20 cellular contexts compared by ENCODE assay signal in the genomic region with DNA sequence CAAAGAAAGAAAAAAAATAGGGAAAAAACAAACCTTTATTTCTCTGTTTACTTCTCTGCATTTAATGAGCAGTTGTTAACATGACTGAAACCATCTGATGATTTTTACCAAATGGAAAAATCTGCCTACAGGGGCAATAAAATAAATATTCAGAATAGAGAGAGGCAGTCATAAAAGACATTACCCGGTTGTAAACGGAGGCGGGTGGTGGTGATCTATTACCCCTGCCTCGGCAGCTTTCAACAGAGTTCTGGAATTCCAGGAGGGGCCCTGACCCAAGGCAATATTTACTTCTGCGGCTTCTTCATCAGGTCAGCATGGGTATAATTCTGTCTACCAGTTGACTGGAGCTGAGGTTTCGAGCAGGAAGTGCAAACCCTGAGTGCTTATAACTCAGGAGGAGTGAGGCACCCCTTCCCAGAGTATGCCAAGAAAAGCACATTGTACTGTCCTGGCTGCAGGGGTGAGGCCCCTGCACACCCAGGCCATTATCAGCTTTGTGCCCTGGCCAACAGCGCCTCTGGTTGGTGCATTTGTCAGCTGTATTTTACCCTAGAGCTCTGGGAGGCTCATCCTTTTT. TPM values are rescaled to one million over a fixed set of nuclear protein-coding genes. Genes with fewer than 3 reads are reported as not detected.
DNase-seq lines count a peak whose midpoint lies in the region; ATAC-seq and TF ChIP-seq lines count a peak whose summit lies in the region.
"Had no signal": no experiment of that assay in that cellular context is flagged by ENCODE, and none has a peak within 500 bp of the region (broad histone marks: within the 10 kb centered on the region; RNA-seq: fewer than 3 reads in every experiment).

No MANE protein-coding gene starts in this region.

- 0 out of 2 replicates have a peak overlapping the region, but pooled peaks have one; percentile 47 for H2AFZ ChIP-seq in GM23338

- H4K20me1 ChIP-seq in GM23338 (replicated peaks; ENCODE audit: insufficient read depth) = no peaks in the 10 kb centered on the region

- H3K9me2 ChIP-seq in GM23338 (ENCODE audit: insufficient read depth) = no peaks in the 10 kb centered on the region

- H3K4me3 Mint-ChIP-seq in GM23338 = no peak overlapping the region
- H3K4me3 Mint-ChIP-seq: natural killer cell treated with Interleukin-12 subunit alpha and Interleukin-12 subunit beta and Interleukin-15 and Interleukin-18, amount 100 ng/mL, for 72 hours had no signal

- H3K4me2 ChIP-seq in GM23338 = no peak overlapping the region

- H3K9me3 Mint-ChIP-seq in GM23338 = no peaks in the 10 kb centered on the region; the same call in 2 of the 3 replicates
- H3K9me3 Mint-ChIP-seq: natural killer cell treated with Interleukin-12 subunit alpha and Interleukin-12 subunit beta and Interleukin-15 and Interleukin-18, amount 100 ng/mL, for 72 hours had no signal

- H3K27ac Mint-ChIP-seq in GM23338 = no peak overlapping the region
- H3K27ac Mint-ChIP-seq: natural killer cell treated with Interleukin-12 subunit alpha and Interleukin-12 subunit beta and Interleukin-15 and Interleukin-18, amount 100 ng/mL, for 72 hours had no signal

- peaks cover 18% of the 10 kb centered on the region for H3K4me1 Mint-ChIP-seq in GM23338

- H3K36me3 ChIP-seq in GM23338 (ENCODE audit: insufficient read depth) = no peaks in the 10 kb centered on the region; the same call in 1 of the 2 replicates
- no peaks in the 10 kb centered on the region for H3K36me3 ChIP-seq in A673 (ENCODE audit: insufficient read depth, low read length, poor library complexity, severe bottlenecking)
- H3K36me3 ChIP-seq: left lung had no signal

- peaks cover 13% of the 10 kb centered on the region for H3K27me3 Mint-ChIP-seq in GM23338 (ENCODE audit: insufficient read depth, low read depth, poor library complexity)

- no peak for ATAC-seq in GM23338
- ATAC-seq: left lung; natural killer cell treated with Interleukin-12 subunit alpha and Interleukin-12 subunit beta and Interleukin-15 and Interleukin-18, amount 100 ng/mL, for 72 hours had no signal

- H3K4me1 ChIP-seq in GM23338 (ENCODE audit: insufficient read depth) (peaks cover 8% of the 10 kb centered on the region), A673 (ENCODE audit: insufficient read depth, low read length, poor library complexity, severe bottlenecking) (no peaks in the 10 kb centered on the region)
- H3K4me1 ChIP-seq: left lung had no signal

- H3K9me3 ChIP-seq in A673 (ENCODE audit: low read depth, low read length, poor library complexity, severe bottlenecking) = no peaks in the 10 kb centered on the region
- H3K9me3 ChIP-seq: left lung had no signal

- POLR2A ChIA-PET in A673 (lab: Charles Lee; ENCODE audit: low non-redundant PET) = no interaction called here

- CTCF ChIA-PET in A673 (lab: Charles Lee) = interaction anchor here (0.5 kb wide), 1 partner anchor 703 kb away, joined by 3 read pairs; no protein-coding TSS in a partner anchor

- DNase-seq in GM23338 (ENCODE audit: low spot score) (no peak), RPMI7951 (ENCODE audit: low read depth) (peak; percentile 61), left kidney (ENCODE audit: low read depth, low spot score) (peak; percentile 89), ureter (ENCODE audit: low spot score) (peak; percentile 40), iPS-NIHi11 (ENCODE audit: low spot score) (no peak), A673 (ENCODE audit: low spot score) (no peak)
- DNase-seq in stimulated activated CD8-positive, alpha-beta memory T cell treated with anti-CD3 and anti-CD28 coated beads, Interleukin-4, amount 100 ng/mL, for 48 hours = no peak
- DNase-seq: activated CD4-positive, alpha-beta T cell treated with anti-CD3 and anti-CD28 coated beads, Interleukin-2, amount 50 U/mL, for 48 hours; activated naive CD4-positive, alpha-beta T cell treated with Interleukin-2 at 50 U/mL for 16 hours; activated T-cell treated with anti-CD3 and anti-CD28 coated beads for 4 hours; AML-193; amniotic stem cell; DMS53; left lung; midbrain; NCI-H1105; NCI-H2029 treated with DMSO at 0.1 percent for 48 hours; NCI-H510A treated with DMSO at 0.1 percent for 48 hours had no signal

- no peaks in the 10 kb centered on the region for H3K36me3 Mint-ChIP-seq in GM23338 (ENCODE audit: low read depth)
- H3K36me3 Mint-ChIP-seq: natural killer cell treated with Interleukin-12 subunit alpha and Interleukin-12 subunit beta and Interleukin-15 and Interleukin-18, amount 100 ng/mL, for 72 hours had no signal

- intact Hi-C loops in A673 (cut with micrococcal nuclease; ENCODE audit: unreplicated experiment) = no loop called here

- TF ChIP-seq CTCF in GM23338 (conservative IDR thresholded peaks at IDR 0.05; ENCODE audit: low read depth in 2 of 2) = peak in 1 of 2 experiments; percentile 26; a peak in 1 of 4 replicates
- TF ChIP-seq CTCF in A673 (conservative IDR thresholded peaks at IDR 0.05; ENCODE audit: low read depth, low read length) = no peak

- H3K27ac ChIP-seq in GM23338 (ENCODE audit: low read depth) (no peak overlapping the region), A673 (ENCODE audit: low read depth, low read length, poor library complexity, severe bottlenecking) (no peak overlapping the region)
- H3K27ac ChIP-seq: left lung, RWPE1 had no signal

- H3F3A ChIP-seq in GM23338 (replicated peaks; ENCODE audit: low read depth) = no peaks in the 10 kb centered on the region

- H3K79me2 ChIP-seq in GM23338 (replicated peaks; ENCODE audit: insufficient read depth) = no peaks in the 10 kb centered on the region

- H3K4me3 ChIP-seq in GM23338 (no peak overlapping the region), A673 (ENCODE audit: low read depth, low read length, poor library complexity, severe bottlenecking) (no peak overlapping the region)
- H3K4me3 ChIP-seq: left lung had no signal

- no TSS peak for BruUV-seq in A673 (replicated peaks; lab: Mats Ljungman, UMichigan)

- H3K27me3 ChIP-seq in GM23338 (ENCODE audit: insufficient read depth) (no peaks in the 10 kb centered on the region), A673 (replicated peaks; ENCODE audit: insufficient read depth, low read depth, low read length, poor library complexity) (no peaks in the 10 kb centered on the region)

TF ChIP-seq in GM23338, 12 proteins besides CTCF, POLR2A, EP300 and RAD21:
- TF ChIP-seq ZNF331 (CRISPR knock-in tag; IDR thresholded peaks at IDR 0.05; ENCODE audit: low read depth) (no peak), STAT1 (IDR thresholded peaks at IDR 0.05; ENCODE audit: unreplicated experiment) (no peak), CREB1 (CRISPR knock-in tag; IDR thresholded peaks at IDR 0.05; ENCODE audit: low read depth) (no peak), EZH2phosphoT487 (IDR thresholded peaks at IDR 0.05; ENCODE audit: unreplicated experiment) (no peak)
TF ChIP-seq in GM23338: peak in this region for 0.

RNA-seq across cellular contexts. Expression of a gene that starts 8.2 kb away (rescaled TPM):
- total RNA-seq in GM23338 (2014; rRNA removed; shearing (Covaris generic)) = 47.3 and 53.8 TPM in 2 replicates
- 58.5 and 63.7 TPM in 2 replicates for polyA plus RNA-seq in GM23338 (2016; fragmentation: Nextera tagmentation; extraction: Ambion mirVana)
- 29.0 and 30.3 TPM in 2 replicates for total RNA-seq in RPMI7951 (2014; rRNA removed; shearing (Covaris generic))
- total RNA-seq in ureter (73.1 TPM), A673 (2021) (0.30 and 0.52 TPM in 2 replicates)

Comparison
In these comparisons a context has a peak if more than half of its experiments do, and no peak if none do; other contexts are left out.
1. DNase-seq: peak in RPMI7951 (single experiment), left kidney (single experiment) and ureter (single experiment); none in GM23338 (single experiment), iPS-NIHi11 (single experiment), stimulated activated CD8-positive, alpha-beta memory T cell treated with anti-CD3 and anti-CD28 coated beads, Interleukin-4, amount 100 ng/mL, for 48 hours (single experiment) and A673 (single experiment).
2. RNA of a gene that starts 8.2 kb away (total RNA-seq): 73.1 TPM in ureter (single experiment), 47.3 to 53.8 TPM in GM23338 and 29.0 to 30.3 TPM in RPMI7951; 0.30 to 0.52 TPM in A673; every median in the first group is over 10 times any median in the second.